ENCODE assay signal across 25 cellular contexts in the genomic region with DNA sequence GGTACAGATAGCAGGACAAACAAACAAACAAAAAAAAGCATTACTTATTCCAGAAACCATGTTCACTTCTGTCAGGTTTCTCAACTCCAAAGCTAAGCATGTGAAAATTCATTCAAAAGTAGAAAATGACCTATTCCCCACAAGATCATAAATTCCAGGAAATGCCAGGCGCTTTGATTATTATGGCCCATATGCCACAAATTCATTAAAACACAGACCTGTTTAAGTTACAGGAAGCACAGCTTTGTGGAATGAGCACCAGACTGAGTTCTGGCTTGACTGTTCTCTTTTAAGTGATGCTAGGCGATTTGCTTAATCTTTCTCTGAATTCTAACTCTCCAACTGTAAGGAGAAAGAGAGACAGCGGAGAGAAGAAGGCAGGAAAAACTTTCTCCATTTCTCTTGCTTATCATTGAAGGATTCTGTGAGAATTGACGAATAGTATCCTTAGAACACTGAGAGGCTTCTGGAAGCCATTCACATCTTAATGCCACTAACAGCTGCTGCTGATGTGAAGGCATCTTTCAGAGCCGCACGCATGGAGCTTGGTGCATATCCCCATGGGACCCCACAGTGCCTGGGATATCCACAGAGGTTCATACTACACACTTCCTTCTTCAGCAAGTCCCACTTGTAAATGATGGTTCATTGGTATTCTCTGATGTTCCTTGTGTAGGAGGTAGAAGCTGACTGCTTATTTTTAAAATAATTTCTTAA.
"Had no signal": no experiment of that assay in that cellular context is flagged by ENCODE, and none has a peak within 500 bp of the region (broad histone marks: within the 10 kb centered on the region; RNA-seq: fewer than 3 reads in every experiment).

No MANE protein-coding gene starts in this region.

- H3K4me3 ChIP-seq: body of pancreas, cardiac muscle cell, dorsolateral prefrontal cortex, esophagus muscularis mucosa, heart right ventricle, skin epidermis, uterus had no signal

- ATAC-seq: activated CD4-positive, CD25-positive, alpha-beta regulatory T cell treated with anti-CD3 and anti-CD28 coated beads, Interleukin-2, amount 50 U/mL, for 24 hours; activated T-cell treated with anti-CD3 and anti-CD28 coated beads, Interleukin-2, amount 50 U/mL, for 72 hours; body of pancreas; effector memory CD8-positive, alpha-beta T cell; heart right ventricle; left cardiac atrium; right cardiac atrium; stimulated activated effector memory CD8-positive, alpha-beta T cell treated with anti-CD3 and anti-CD28 coated beads, Interleukin-12 subunit alpha, Interleukin-12 subunit beta, amount 100 ng/mL, for 72 hours; stimulated activated naive CD8-positive, alpha-beta T cell treated with anti-CD3 and anti-CD28 coated beads, Interleukin-15, amount 100 ng/mL, for 72 hours had no signal

- H3K9ac ChIP-seq: parathyroid adenoma had no signal

- H3K27me3 ChIP-seq: body of pancreas, cardiac muscle cell, esophagus muscularis mucosa, uterus had no signal

- H3K36me3 ChIP-seq: cardiac muscle cell, esophagus muscularis mucosa, heart right ventricle, uterus had no signal

- H3K4me1 ChIP-seq: body of pancreas, esophagus muscularis mucosa, heart right ventricle, parathyroid adenoma, uterus had no signal

- H3K9me3 ChIP-seq: body of pancreas, esophagus muscularis mucosa, heart right ventricle, uterus had no signal

- H3K27ac ChIP-seq: body of pancreas, cardiac muscle cell, esophagus muscularis mucosa, heart right ventricle, parathyroid adenoma, skin epidermis, uterus, VCaP had no signal

- DNase-seq: activated CD4-positive, alpha-beta memory T cell treated with anti-CD3 and anti-CD28 coated beads, Interleukin-2, amount 10 ng/mL, durations not matched to agents 7 days and 5 days; activated CD4-positive, alpha-beta T cell treated with anti-CD3 and anti-CD28 coated beads, Interleukin-2, amount 10 ng/mL, durations not matched to agents 24 days and 14 days; activated effector memory CD4-positive, alpha-beta T cell treated with Interleukin-2 at 50 U/mL for 16 hours; activated naive CD4-positive, alpha-beta T cell treated with anti-CD3 and anti-CD28 coated beads for 36 hours; activated naive CD8-positive, alpha-beta T cell treated with anti-CD3 and anti-CD28 coated beads, Interleukin-2, amount 10 ng/mL, durations not matched to agents 7 days and 5 days; activated T-cell treated with anti-CD3 and anti-CD28 coated beads, Interleukin-2, amount 50 U/mL, for 72 hours; body of pancreas; dorsolateral prefrontal cortex; effector memory CD8-positive, alpha-beta T cell; heart right ventricle; islet precursor cell; left cardiac atrium; nephron progenitor cell; right cardiac atrium; stimulated activated CD4-positive, alpha-beta T cell treated with anti-CD3 and anti-CD28 coated beads, Interleukin-2, amount 100 ng/mL, for 24 hours; stimulated activated naive CD8-positive, alpha-beta T cell treated with anti-CD3 and anti-CD28 coated beads, Interleukin-15, amount 100 ng/mL, for 72 hours; trophoblast cell; uterus had no signal
